Comparison of ENCODE assay signal across 8 cellular contexts in the genomic region with DNA sequence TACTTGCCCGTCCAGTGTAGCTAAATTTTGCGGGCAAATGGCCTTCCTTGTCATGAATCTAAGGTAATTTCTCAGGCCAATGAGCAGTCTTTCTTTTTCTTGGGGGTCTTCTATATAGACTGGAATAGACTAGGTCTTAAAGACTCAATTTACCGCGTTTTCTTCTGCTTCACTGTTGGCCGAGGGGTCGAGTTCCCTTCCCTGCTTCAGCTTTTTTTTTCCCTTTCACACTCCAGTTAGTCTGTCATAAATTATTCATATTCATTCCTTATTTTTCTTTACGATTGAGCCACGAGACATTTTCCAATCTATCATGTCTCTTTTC. TPM values are rescaled to one million over a fixed set of nuclear protein-coding genes. Genes with fewer than 3 reads are reported as not detected.
DNase-seq lines count a peak whose midpoint lies in the region; ATAC-seq and TF ChIP-seq lines count a peak whose summit lies in the region.

No MANE protein-coding gene starts in this region.

- H3K9me3 ChIP-seq in mammary epithelial cell (replicated peaks; ENCODE audit: insufficient read depth, low read length) (no peaks in the 10 kb centered on the region), muscle layer of colon (ENCODE audit: low read length) (no peaks in the 10 kb centered on the region)

- H3K79me2 ChIP-seq in mammary epithelial cell (ENCODE audit: insufficient read depth, low read length) = peaks cover 40% of the 10 kb centered on the region

- H3K36me3 ChIP-seq in mammary epithelial cell (ENCODE audit: insufficient read depth, low read length) = no peaks in the 10 kb centered on the region
- H3K36me3 ChIP-seq in muscle layer of colon (ENCODE audit: insufficient read depth, low read length) = no peaks in the 10 kb centered on the region

- TSS peak; percentile 56 for BruUV-seq in mammary epithelial cell (replicated peaks; lab: Mats Ljungman, UMichigan)

- no peak for TF ChIP-seq CTCF in AG10803 (conservative IDR thresholded peaks at IDR 0.05; ENCODE audit: low read length)
- no peak for TF ChIP-seq CTCF in HL-60 (IDR thresholded peaks at IDR 0.05; ENCODE audit: insufficient read depth, low read length)
- TF ChIP-seq CTCF in mammary epithelial cell (conservative IDR thresholded peaks at IDR 0.05 in 1 of 2, IDR thresholded peaks at IDR 0.05 in 1 of 2; ENCODE audit: extremely low read depth in 1 of 2, insufficient read depth in 1 of 2, low read depth in 1 of 2, low read length in 2 of 2) = no peak

- H3K27ac ChIP-seq in HL-60 (replicated peaks) (peak overlapping the region; percentile 71), mammary epithelial cell (ENCODE audit: insufficient read depth, low read depth, low read length) (peak overlapping the region; percentile 86), muscle layer of colon (ENCODE audit: low read depth, low read length) (peak overlapping the region; percentile 40)

- H3K4me1 ChIP-seq in mammary epithelial cell (ENCODE audit: insufficient read depth, low read length) (peaks cover 10% of the 10 kb centered on the region), muscle layer of colon (ENCODE audit: insufficient read depth, low read length) (peaks cover 24% of the 10 kb centered on the region)

- peak overlapping the region; percentile 89 for H3K4me2 ChIP-seq in mammary epithelial cell (ENCODE audit: insufficient read depth, low read depth, low read length)

- H3K27me3 ChIP-seq in HL-60 (ENCODE audit: insufficient read depth, poor library complexity, severe bottlenecking) (peaks cover 40% of the 10 kb centered on the region), mammary epithelial cell (ENCODE audit: insufficient read depth, low read length) (no peaks in the 10 kb centered on the region), muscle layer of colon (ENCODE audit: control insufficient read depth in 1 of 2, insufficient read depth in 2 of 2, low read length in 2 of 2) (no peaks in the 10 kb centered on the region)

- dilution Hi-C loops in mammary epithelial cell (cut with HindIII; ENCODE audit: low sequenced_read_pairs) = no loop called here

- intact Hi-C loops in mammary epithelial cell (cut with micrococcal nuclease) (loop anchor here (5.0 to 10.0 kb wide), 2 partner anchors 75 to 442 kb away; a partner anchor contains a TSS), head of caudate nucleus (cut with DNase I) (loop anchor here (5.0 kb wide), 2 partner anchors 115 to 185 kb away; a partner anchor contains a TSS)

- CTCF ChIA-PET in mammary epithelial cell (lab: Charles Lee; ENCODE audit: low non-redundant PET) = interaction anchor here (0.6 to 0.7 kb wide), 2 partner anchors 73 to 438 kb away, joined by 3 to 5 read pairs; no protein-coding TSS in a partner anchor

- H3K9ac ChIP-seq in mammary epithelial cell (ENCODE audit: insufficient read depth, low read length) = peak overlapping the region; percentile 91
- H3K9ac ChIP-seq in muscle layer of colon (ENCODE audit: low read length) = peak overlapping the region; percentile 78

- DNase-seq in AG10803 (ENCODE audit: low read depth) (no peak), HL-60 (ENCODE audit: low read depth in 1 of 2, low spot score in 1 of 2) (no peak), mammary epithelial cell (no peak), head of caudate nucleus (no peak), HPDE6-E6E7 (ENCODE audit: extremely low spot score) (no peak), putamen (ENCODE audit: low spot score) (no peak)

- H2AFZ ChIP-seq in mammary epithelial cell (ENCODE audit: low read depth, low read length) = peak overlapping the region; percentile 96

- no peak for ATAC-seq in HG03108 (IDR thresholded peaks at IDR 0.05; ENCODE audit: unreplicated experiment)

- in situ Hi-C loops in mammary epithelial cell (cut with MboI; ENCODE audit: low sequenced_read_pairs in 2 of 2) = loop anchor here in 1 of 2 donors (25.0 kb wide), 1 partner anchor 450 kb away; a partner anchor contains a TSS

- H3K4me3 ChIP-seq in AG10803 (ENCODE audit: low read length) = peak overlapping the region; percentile 97
- peak overlapping the region; percentile 100 for H3K4me3 ChIP-seq in HL-60 (replicated peaks; ENCODE audit: insufficient read depth, low read length)
- H3K4me3 ChIP-seq in mammary epithelial cell (replicated peaks in 1 of 3; ENCODE audit: insufficient read depth in 1 of 3, low read depth in 2 of 3, low read length in 3 of 3) = peak overlapping the region; percentile 98 to 99 (median 98)
- peak overlapping the region; percentile 90 to 99 for H3K4me3 ChIP-seq in muscle layer of colon (ENCODE audit: low read depth in 1 of 2, low read length in 2 of 2)

- WGBS in mammary epithelial cell (ENCODE audit: low coverage, missing lambda C conversion rate) = 0% methylated on average over 8 of the region's 8 CpGs

- H4K20me1 ChIP-seq in mammary epithelial cell (ENCODE audit: insufficient read depth, low read length) = no peaks in the 10 kb centered on the region

RNA-seq across cellular contexts. Expression of a gene that starts 0.3 kb away (rescaled TPM):
- 10 to 100 TPM; 19.5 to 29.4 TPM for total RNA-seq in mammary epithelial cell
- 6.1 TPM for polyA plus RNA-seq in mammary epithelial cell
- polyA minus RNA-seq in mammary epithelial cell = 23.9 TPM

RNA-seq across cellular contexts. Expression of a gene that starts 1.2 kb away (rescaled TPM):
- 10 to 100 TPM; 11.5 to 12.5 TPM for total RNA-seq in mammary epithelial cell
- 5.8 TPM for polyA plus RNA-seq in mammary epithelial cell
- polyA minus RNA-seq in mammary epithelial cell = 16.6 TPM

RNA-seq across cellular contexts. Expression of a gene that starts 12.0 kb away (rescaled TPM):
- 10 to 100 TPM; 12.0 to 12.2 TPM for total RNA-seq in mammary epithelial cell
- polyA plus RNA-seq in mammary epithelial cell = 7.1 TPM
- 8.2 TPM for polyA minus RNA-seq in mammary epithelial cell
